16 cellular contexts compared by ENCODE assay signal in the genomic region with DNA sequence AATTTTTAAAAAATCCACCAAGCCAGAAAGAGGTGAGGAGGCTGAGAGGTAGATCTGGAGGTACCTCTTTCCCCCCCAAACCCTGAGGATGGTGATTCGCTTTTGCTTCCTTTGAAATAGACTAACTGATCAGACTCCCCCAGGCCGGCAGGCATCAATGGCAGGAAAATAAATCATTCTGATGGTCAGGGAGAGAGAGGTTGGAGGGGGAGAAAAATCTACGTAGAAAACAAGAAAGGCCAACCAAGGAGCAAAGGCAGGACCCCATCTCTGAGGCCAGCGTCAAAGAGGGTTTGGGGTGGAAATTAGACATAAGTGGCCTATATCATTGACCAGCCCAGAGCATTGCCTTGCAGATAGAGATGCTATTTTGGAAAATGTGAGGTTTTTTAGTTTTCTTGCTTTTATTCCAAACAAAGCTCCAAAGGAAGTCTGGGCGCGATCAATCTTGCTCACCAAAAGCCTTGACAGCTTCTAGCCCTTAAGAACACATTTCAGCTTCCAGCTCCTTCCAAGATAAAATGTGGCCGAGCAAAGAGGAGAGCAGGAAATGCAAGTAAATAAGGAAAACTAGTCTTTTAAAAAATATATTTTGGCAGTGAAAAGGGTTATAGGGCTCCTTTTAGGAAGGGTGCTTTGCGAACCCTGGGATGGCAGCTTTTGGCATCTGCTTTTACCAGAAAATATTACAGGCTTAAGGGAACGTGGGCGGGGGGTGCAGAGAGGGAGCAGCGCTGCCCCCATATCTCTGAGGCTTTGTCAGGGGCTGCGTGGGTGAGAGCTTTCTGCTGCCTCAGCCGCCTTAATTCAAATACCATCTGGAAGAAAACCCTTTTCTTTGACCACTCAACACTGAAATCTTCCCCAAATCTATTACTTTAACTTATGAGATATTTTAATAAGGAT. TPM values are rescaled to one million over a fixed set of nuclear protein-coding genes. Genes with fewer than 3 reads are reported as not detected.
DNase-seq lines count a peak whose midpoint lies in the region; ATAC-seq and TF ChIP-seq lines count a peak whose summit lies in the region.
"Had no signal": no experiment of that assay in that cellular context is flagged by ENCODE, and none has a peak within 500 bp of the region (broad histone marks: within the 10 kb centered on the region; RNA-seq: fewer than 3 reads in every experiment).

No MANE protein-coding gene starts in this region.

- no peaks in the 10 kb centered on the region for H3K9me3 Mint-ChIP-seq in type B pancreatic cell
- H3K9me3 Mint-ChIP-seq: activated naive CD8-positive, alpha-beta T cell treated with anti-CD3 and anti-CD28 coated beads, Interleukin-2, amount 10 ng/mL, durations not matched to agents 7 days and 5 days had no signal

- peak overlapping the region; percentile 97 for H3K27ac Mint-ChIP-seq in type B pancreatic cell
- H3K27ac Mint-ChIP-seq: activated naive CD8-positive, alpha-beta T cell treated with anti-CD3 and anti-CD28 coated beads, Interleukin-2, amount 10 ng/mL, durations not matched to agents 7 days and 5 days had no signal

- H3K36me3 Mint-ChIP-seq in type B pancreatic cell: peaks cover 35% of the 10 kb centered on the region

- H3K4me3 Mint-ChIP-seq in type B pancreatic cell: peak overlapping the region; percentile 97
- H3K4me3 Mint-ChIP-seq: activated naive CD8-positive, alpha-beta T cell treated with anti-CD3 and anti-CD28 coated beads, Interleukin-2, amount 10 ng/mL, durations not matched to agents 7 days and 5 days had no signal

- H3K27me3 Mint-ChIP-seq in type B pancreatic cell: peaks cover 66% of the 10 kb centered on the region

- no peak for TF ChIP-seq CTCF in type B pancreatic cell (conservative IDR thresholded peaks at IDR 0.05)

- WGBS in esophagus, 2 donors: 34 to 41% methylated on average over 13 of the region's 13 CpGs

- peaks cover 61% of the 10 kb centered on the region for H3K4me1 Mint-ChIP-seq in type B pancreatic cell (ENCODE audit: unreplicated experiment)

- no peaks in the 10 kb centered on the region for H3K27me3 ChIP-seq in adipocyte (replicated peaks; ENCODE audit: control insufficient read depth, insufficient read depth, low read length)
- no peaks in the 10 kb centered on the region for H3K27me3 ChIP-seq in esophagus (ENCODE audit: control insufficient read depth in 1 of 2, insufficient read depth in 2 of 2, low read length in 2 of 2)
- H3K27me3 ChIP-seq in muscle layer of duodenum (ENCODE audit: low read depth, low read length): peaks cover 12% of the 10 kb centered on the region
- H3K27me3 ChIP-seq: MG63 had no signal

- no peak for ATAC-seq in stimulated activated naive CD8-positive, alpha-beta T cell treated with anti-CD3 and anti-CD28 coated beads, Interleukin-15, Interleukin-2, amounts not matched to agents 100 U/mL and 50 U/mL, for 24 hours
- ATAC-seq in HG03280 (IDR thresholded peaks at IDR 0.05; ENCODE audit: unreplicated experiment): no peak
- ATAC-seq: heart right ventricle had no signal

- peak overlapping the region; percentile 60 for H3K9ac ChIP-seq in adipocyte (ENCODE audit: low read length)
- H3K9ac ChIP-seq: GM23248 had no signal

- H3K9me3 ChIP-seq in adipocyte (ENCODE audit: control insufficient read depth, low read length) (no peaks in the 10 kb centered on the region), esophagus (ENCODE audit: control insufficient read depth in 2 of 2, insufficient read depth in 1 of 2, low read depth in 1 of 2, low read length in 1 of 2) (no peaks in the 10 kb centered on the region), muscle layer of duodenum (ENCODE audit: control insufficient read depth in 1 of 2, low read length in 2 of 2) (no peaks in the 10 kb centered on the region)
- H3K9me3 ChIP-seq: heart right ventricle, MG63 had no signal

- H3K27ac ChIP-seq in esophagus (ENCODE audit: low read depth in 2 of 2, low read length in 1 of 2): peak overlapping the region; percentile 92 to 93
- peak overlapping the region; percentile 95 for H3K27ac ChIP-seq in muscle layer of duodenum (ENCODE audit: low read length)
- H3K27ac ChIP-seq: GM23248 had no signal

- no peak overlapping the region for H3K4me3 ChIP-seq in adipocyte (ENCODE audit: low read length)
- no peak overlapping the region for H3K4me3 ChIP-seq in esophagus (ENCODE audit: low read depth in 1 of 2, low read length in 2 of 2)
- H3K4me3 ChIP-seq in muscle layer of duodenum (ENCODE audit: low read depth in 1 of 2, low read length in 2 of 2): peak overlapping the region; percentile 70 to 90
- H3K4me3 ChIP-seq: GM23248, MG63 had no signal

- no peaks in the 10 kb centered on the region for H3K36me3 ChIP-seq in adipocyte (ENCODE audit: control insufficient read depth, insufficient read depth, low read length, severe bottlenecking)
- no peaks in the 10 kb centered on the region for H3K36me3 ChIP-seq in esophagus (ENCODE audit: control insufficient read depth in 2 of 2, insufficient read depth in 2 of 2, low read length in 1 of 2)
- no peaks in the 10 kb centered on the region for H3K36me3 ChIP-seq in muscle layer of duodenum (ENCODE audit: control insufficient read depth in 1 of 2, insufficient read depth in 2 of 2, low read length in 2 of 2)
- H3K36me3 ChIP-seq: heart right ventricle had no signal

- H3K4me1 ChIP-seq in adipocyte (ENCODE audit: control insufficient read depth, insufficient read depth, low read length): peaks cover 55% of the 10 kb centered on the region
- H3K4me1 ChIP-seq in esophagus (ENCODE audit: control insufficient read depth in 2 of 2, insufficient read depth in 2 of 2, low read length in 1 of 2): peaks cover 0 to 5% of the 10 kb centered on the region in 2 donors
- H3K4me1 ChIP-seq in muscle layer of duodenum (ENCODE audit: control insufficient read depth in 1 of 2, insufficient read depth in 2 of 2, low read length in 2 of 2): peaks cover 5 to 10% of the 10 kb centered on the region in 2 donors

- no peak for DNase-seq in adipocyte (ENCODE audit: low read depth)
- no peak for DNase-seq in type B pancreatic cell (ENCODE audit: extremely low spot score, unreplicated experiment)
- DNase-seq in stimulated activated naive CD8-positive, alpha-beta T cell treated with anti-CD3 and anti-CD28 coated beads, Interleukin-15, Interleukin-2, amounts not matched to agents 100 U/mL and 50 U/mL, for 24 hours: no peak
- DNase-seq in activated gamma-delta T cell (lab: John Stamatoyannopoulos, UW): no peak
- DNase-seq: activated CD8-positive, alpha-beta memory T cell treated with anti-CD3 and anti-CD28 coated beads for 24 hours; activated naive CD8-positive, alpha-beta T cell treated with anti-CD3 and anti-CD28 coated beads, Interleukin-2, amount 10 ng/mL, durations not matched to agents 7 days and 5 days; effector CD4-positive, alpha-beta T cell; GM23248; heart right ventricle; MG63; NCI-H2081 treated with DMSO at 0.1 percent for 48 hours; posterior cingulate gyrus; stimulated activated CD4-positive, alpha-beta T cell treated with anti-CD3 and anti-CD28 coated beads, Interleukin-1b, Interleukin-23, amount 100 ng/mL, for 48 hours had no signal

RNA-seq across cellular contexts. Expression of gene HOXA2, which starts 2.0 kb away (rescaled TPM):
- 1 to 10 TPM; 1.8 to 2.3 TPM for polyA plus RNA-seq in esophagus
- total RNA-seq in type B pancreatic cell (ENCODE audit: low replicate concordance): 7.7 and 26.8 TPM in 2 replicates
- total RNA-seq: activated naive CD8-positive, alpha-beta T cell treated with anti-CD3 and anti-CD28 coated beads, Interleukin-2, amount 10 ng/mL, durations not matched to agents 7 days and 5 days; GM23248 had no signal
- polyA plus RNA-seq: GM23248 had no signal

RNA-seq across cellular contexts. Expression of gene HOXA1, which starts 8.7 kb away (rescaled TPM):
- 1 to 10 TPM; 1.5 to 2.1 TPM for polyA plus RNA-seq in esophagus
- 9.5 and 22.0 TPM in 2 replicates for total RNA-seq in type B pancreatic cell (ENCODE audit: low replicate concordance)

RNA-seq across cellular contexts. Expression of gene HOXA4, which starts 26.1 kb away (rescaled TPM):
- 1 to 10 TPM; 7.6 to 8.6 TPM for polyA plus RNA-seq in esophagus
- 28.5 and 37.6 TPM in 2 replicates for total RNA-seq in type B pancreatic cell (ENCODE audit: low replicate concordance)

RNA-seq across cellular contexts. Expression of gene HOXA5, which starts 39.0 kb away (rescaled TPM):
- polyA plus RNA-seq in esophagus: 1 to 10 TPM; 1.7 to 3.5 TPM
- total RNA-seq in type B pancreatic cell (ENCODE audit: low replicate concordance): 55.0 and 77.7 TPM in 2 replicates
- total RNA-seq: activated naive CD8-positive, alpha-beta T cell treated with anti-CD3 and anti-CD28 coated beads, Interleukin-2, amount 10 ng/mL, durations not matched to agents 7 days and 5 days had no signal

RNA-seq across cellular contexts. Expression of gene HOXA6, which starts 43.1 kb away (rescaled TPM):
- under 1 TPM; 0.19 to 0.69 TPM for polyA plus RNA-seq in esophagus
- 4.2 and 10.9 TPM in 2 replicates for total RNA-seq in type B pancreatic cell (ENCODE audit: low replicate concordance)
- total RNA-seq: activated naive CD8-positive, alpha-beta T cell treated with anti-CD3 and anti-CD28 coated beads, Interleukin-2, amount 10 ng/mL, durations not matched to agents 7 days and 5 days; heart right ventricle had no signal
- polyA plus RNA-seq: heart right ventricle had no signal

Comparison
In these comparisons a context has a peak if more than half of its experiments do, and no peak if none do; other contexts are left out.
1. H3K4me3 ChIP-seq: peak in muscle layer of duodenum (2 of 2); none in adipocyte (single experiment) and esophagus (0 of 2).